ENCODE assay signal across 11 cellular contexts in the genomic region with DNA sequence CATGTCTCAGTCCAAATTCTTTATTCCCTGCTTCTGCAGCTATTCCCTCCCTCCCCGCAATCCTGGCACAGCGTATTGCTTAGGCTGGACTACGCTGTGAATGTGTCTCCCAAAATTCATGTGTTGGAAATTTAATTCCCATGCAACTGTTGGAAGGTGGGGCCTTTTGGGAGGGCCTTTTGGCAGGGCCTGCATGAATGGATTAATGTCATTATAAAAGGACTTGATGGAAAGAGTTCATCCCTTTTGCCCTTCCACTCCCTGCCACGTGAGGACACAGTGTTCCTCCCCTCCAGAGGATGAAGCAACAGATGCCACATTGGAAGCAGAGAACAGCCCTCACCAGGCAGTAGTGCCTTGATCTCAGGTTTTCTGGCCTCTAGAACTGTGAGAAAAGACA. TPM values are rescaled to one million over a fixed set of nuclear protein-coding genes. Genes with fewer than 3 reads are reported as not detected.
DNase-seq lines count a peak whose midpoint lies in the region; ATAC-seq and TF ChIP-seq lines count a peak whose summit lies in the region.
"Had no signal": no experiment of that assay in that cellular context is flagged by ENCODE, and none has a peak within 500 bp of the region (broad histone marks: within the 10 kb centered on the region; RNA-seq: fewer than 3 reads in every experiment).

No MANE protein-coding gene starts in this region.

- no peaks in the 10 kb centered on the region for H3K27me3 ChIP-seq in BLaER1 treated with 17β-estradiol and CSF1 and Interleukin-3, amounts not matched to agents 10 nM and 100 nM
- H3K27me3 ChIP-seq in heart right ventricle (no peaks in the 10 kb centered on the region), skeletal muscle satellite cell (ENCODE audit: control insufficient read depth, insufficient read depth, low read length) (peaks cover 32% of the 10 kb centered on the region)

- H3K27ac ChIP-seq in BLaER1 treated with 17β-estradiol and CSF1 and Interleukin-3, amounts not matched to agents 10 nM and 100 nM: no peak overlapping the region
- H3K27ac ChIP-seq in VCaP: peak overlapping the region; percentile 54; the same call in 1 of the 2 replicates
- H3K27ac ChIP-seq in heart right ventricle: peak overlapping the region; percentile 29 to 89 (median 70)

- no peaks in the 10 kb centered on the region for H3K36me3 ChIP-seq in BLaER1 treated with 17β-estradiol and CSF1 and Interleukin-3, amounts not matched to agents 10 nM and 100 nM
- H3K36me3 ChIP-seq in heart right ventricle (no peaks in the 10 kb centered on the region), skeletal muscle satellite cell (ENCODE audit: insufficient read depth, low read length) (no peaks in the 10 kb centered on the region)

- H3K4me2 ChIP-seq in BLaER1 treated with 17β-estradiol and CSF1 and Interleukin-3, amounts not matched to agents 10 nM and 100 nM: peak overlapping the region in 8 of 11 experiments; percentile 27 to 50 (median 42); a peak in 8 of 22 replicates
- peak overlapping the region; percentile 67 for H3K4me2 ChIP-seq in skeletal muscle satellite cell (ENCODE audit: low read length)

- peaks cover 4% of the 10 kb centered on the region for H3K9me3 Mint-ChIP-seq in activated CD8-positive, alpha-beta memory T cell treated with anti-CD3 and anti-CD28 coated beads, Interleukin-2, amount 10 ng/mL, durations not matched to agents 7 days and 5 days (ENCODE audit: low read depth)
- H3K9me3 Mint-ChIP-seq: activated naive CD4-positive, alpha-beta T cell treated with anti-CD3 and anti-CD28 coated beads, Interleukin-2, amount 50 U/mL, for 24 hours; naive B cell; type B pancreatic cell had no signal

- no peak overlapping the region for H3K27ac Mint-ChIP-seq in activated CD8-positive, alpha-beta memory T cell treated with anti-CD3 and anti-CD28 coated beads, Interleukin-2, amount 10 ng/mL, durations not matched to agents 7 days and 5 days

- H4K20me1 ChIP-seq in BLaER1 treated with 17β-estradiol and CSF1 and Interleukin-3, amounts not matched to agents 10 nM and 100 nM: no peaks in the 10 kb centered on the region

- no peaks in the 10 kb centered on the region for H3K36me3 Mint-ChIP-seq in activated CD8-positive, alpha-beta memory T cell treated with anti-CD3 and anti-CD28 coated beads, Interleukin-2, amount 10 ng/mL, durations not matched to agents 7 days and 5 days
- H3K36me3 Mint-ChIP-seq: activated naive CD4-positive, alpha-beta T cell treated with anti-CD3 and anti-CD28 coated beads, Interleukin-2, amount 50 U/mL, for 24 hours; naive B cell; type B pancreatic cell had no signal

- CTCF ChIA-PET in activated CD8-positive, alpha-beta memory T cell treated with anti-CD3 and anti-CD28 coated beads, Interleukin-2, amount 10 ng/mL, durations not matched to agents 7 days and 5 days (lab: Charles Lee): interaction anchor here (1.7 to 2.2 kb wide), 3 partner anchors 9 to 159 kb away, joined by 4 to 10 read pairs (median 9); no protein-coding TSS in a partner anchor

- ATAC-seq in heart right ventricle (peak; percentile 4 to 62 (median 43)), HG03460 (IDR thresholded peaks at IDR 0.05; ENCODE audit: unreplicated experiment) (no peak), HG03354 (IDR thresholded peaks at IDR 0.05; ENCODE audit: poor library complexity, severe bottlenecking, unreplicated experiment) (no peak)
- no peak for ATAC-seq in activated CD8-positive, alpha-beta memory T cell treated with anti-CD3 and anti-CD28 coated beads, Interleukin-2, amount 10 ng/mL, durations not matched to agents 7 days and 5 days
- ATAC-seq in stimulated activated naive CD8-positive, alpha-beta T cell treated with anti-CD3 and anti-CD28 coated beads, Interleukin-15, Interleukin-2, amounts not matched to agents 100 U/mL and 50 U/mL, for 24 hours: no peak

- peaks cover 25% of the 10 kb centered on the region for H3K27me3 Mint-ChIP-seq in activated CD8-positive, alpha-beta memory T cell treated with anti-CD3 and anti-CD28 coated beads, Interleukin-2, amount 10 ng/mL, durations not matched to agents 7 days and 5 days
- H3K27me3 Mint-ChIP-seq: activated naive CD4-positive, alpha-beta T cell treated with anti-CD3 and anti-CD28 coated beads, Interleukin-2, amount 50 U/mL, for 24 hours; naive B cell had no signal

- peak overlapping the region in 1 of 11 experiments; percentile 50; a peak in 1 of 22 replicates for H3K9ac ChIP-seq in BLaER1 treated with 17β-estradiol and CSF1 and Interleukin-3, amounts not matched to agents 10 nM and 100 nM
- H3K9ac ChIP-seq in skeletal muscle satellite cell (ENCODE audit: low read depth, low read length): no peak overlapping the region

- WGBS in heart right ventricle, 2 donors: 72 to 78% methylated on average over 4 of the region's 4 CpGs

- H3K4me1 Mint-ChIP-seq in activated CD8-positive, alpha-beta memory T cell treated with anti-CD3 and anti-CD28 coated beads, Interleukin-2, amount 10 ng/mL, durations not matched to agents 7 days and 5 days: peaks cover 24% of the 10 kb centered on the region

- intact Hi-C loops in heart right ventricle (cut with DNase I): loop anchor here in 9 of 10 donors (2.0 to 10.0 kb wide), 9 partner anchors 47 to 551 kb away; no protein-coding TSS in a partner anchor

- H3K9me3 ChIP-seq in BLaER1 treated with 17β-estradiol and CSF1 and Interleukin-3, amounts not matched to agents 10 nM and 100 nM (replicated peaks in 1 of 11): peaks cover 9 to 19% (median 14%) of the 10 kb centered on the region in 11 experiments
- H3K9me3 ChIP-seq in heart right ventricle (peaks cover 0 to 4% (median 0%) of the 10 kb centered on the region in 11 donors), skeletal muscle satellite cell (replicated peaks; ENCODE audit: low read length) (no peaks in the 10 kb centered on the region)

- TF ChIP-seq CTCF in VCaP (conservative IDR thresholded peaks at IDR 0.05) (no peak), heart right ventricle (IDR thresholded peaks at IDR 0.05) (no peak)

- H3K4me1 ChIP-seq in BLaER1 treated with 17β-estradiol and CSF1 and Interleukin-3, amounts not matched to agents 10 nM and 100 nM: peaks cover 0 to 12% (median 7%) of the 10 kb centered on the region in 10 experiments; a peak in 9 of 20 replicates
- peaks cover 4 to 20% (median 9%) of the 10 kb centered on the region in 9 donors for H3K4me1 ChIP-seq in heart right ventricle
- H3K4me1 ChIP-seq in skeletal muscle satellite cell (ENCODE audit: control insufficient read depth, insufficient read depth, low read length): peaks cover 4% of the 10 kb centered on the region

- H3K4me3 ChIP-seq in BLaER1 treated with 17β-estradiol and CSF1 and Interleukin-3, amounts not matched to agents 10 nM and 100 nM: no peak overlapping the region
- H3K4me3 ChIP-seq in heart right ventricle: peak overlapping the region in 2 of 10 donors; percentile 20 to 27
- no peak overlapping the region for H3K4me3 ChIP-seq in skeletal muscle satellite cell (ENCODE audit: low read length)

- H3K4me3 Mint-ChIP-seq in activated CD8-positive, alpha-beta memory T cell treated with anti-CD3 and anti-CD28 coated beads, Interleukin-2, amount 10 ng/mL, durations not matched to agents 7 days and 5 days: no peak overlapping the region

- DNase-seq in heart right ventricle: no peak
- no peak for DNase-seq in activated CD8-positive, alpha-beta memory T cell treated with anti-CD3 and anti-CD28 coated beads, Interleukin-2, amount 10 ng/mL, durations not matched to agents 7 days and 5 days
- no peak for DNase-seq in stimulated activated naive CD8-positive, alpha-beta T cell treated with anti-CD3 and anti-CD28 coated beads, Interleukin-15, Interleukin-2, amounts not matched to agents 100 U/mL and 50 U/mL, for 24 hours

RNA-seq across cellular contexts. Expression of gene NOTCH4, which starts 20.4 kb away (rescaled TPM):
- 10 to 100 TPM; 17.4 to 46.3 (median 23.3) TPM for total RNA-seq in heart right ventricle
- polyA plus RNA-seq in heart right ventricle: 100 to 1,000 TPM in 1 of 2 donors, 10 to 100 TPM in 1; 33.0 to 123 TPM
- total RNA-seq in skeletal muscle satellite cell (2012; rRNA removed): 0.76 and 0.87 TPM in 2 replicates
- under 1 TPM; 0.61 to 0.88 TPM for total RNA-seq in activated CD8-positive, alpha-beta memory T cell treated with anti-CD3 and anti-CD28 coated beads, Interleukin-2, amount 10 ng/mL, durations not matched to agents 7 days and 5 days

RNA-seq across cellular contexts. Expression of gene GPSM3, which starts 51.8 kb away (rescaled TPM):
- 10 to 100 TPM in 1 of 10 donors, 1 to 10 TPM in 9; 2.4 to 28.0 (median 4.4) TPM for total RNA-seq in heart right ventricle
- polyA plus RNA-seq in heart right ventricle: 1 to 10 TPM; 5.8 to 6.2 TPM
- 1.3 TPM in 2 replicates for total RNA-seq in skeletal muscle satellite cell (2012; rRNA removed)
- total RNA-seq in activated CD8-positive, alpha-beta memory T cell treated with anti-CD3 and anti-CD28 coated beads, Interleukin-2, amount 10 ng/mL, durations not matched to agents 7 days and 5 days: 100 to 1,000 TPM; 171 to 196 TPM

RNA-seq across cellular contexts. Expression of gene PBX2, which starts 54.3 kb away (rescaled TPM):
- total RNA-seq in heart right ventricle: 10 to 100 TPM; 32.8 to 50.9 (median 44.1) TPM
- 10 to 100 TPM; 25.6 to 55.4 TPM for polyA plus RNA-seq in heart right ventricle
- total RNA-seq in skeletal muscle satellite cell (2012; rRNA removed): 17.3 and 19.5 TPM in 2 replicates
- total RNA-seq in activated CD8-positive, alpha-beta memory T cell treated with anti-CD3 and anti-CD28 coated beads, Interleukin-2, amount 10 ng/mL, durations not matched to agents 7 days and 5 days: 10 to 100 TPM; 60.0 to 61.6 TPM

Comparison
In these comparisons a context has a peak if more than half of its experiments do, and no peak if none do; other contexts are left out.
1. H3K27ac ChIP-seq: peak in VCaP (single experiment) and heart right ventricle (10 of 10); none in BLaER1 treated with 17β-estradiol and CSF1 and Interleukin-3, amounts not matched to agents 10 nM and 100 nM (0 of 11).
2. ATAC-seq: peak in heart right ventricle (8 of 8); none in HG03460 (single experiment), activated CD8-positive, alpha-beta memory T cell treated with anti-CD3 and anti-CD28 coated beads, Interleukin-2, amount 10 ng/mL, durations not matched to agents 7 days and 5 days (single experiment), stimulated activated naive CD8-positive, alpha-beta T cell treated with anti-CD3 and anti-CD28 coated beads, Interleukin-15, Interleukin-2, amounts not matched to agents 100 U/mL and 50 U/mL, for 24 hours (single experiment) and HG03354 (single experiment).
3. RNA of gene NOTCH4, which starts 20.4 kb away (total RNA-seq): 17.4 to 46.3 TPM in heart right ventricle; 0.61 to 0.88 TPM in activated CD8-positive, alpha-beta memory T cell treated with anti-CD3 and anti-CD28 coated beads, Interleukin-2, amount 10 ng/mL, durations not matched to agents 7 days and 5 days; every median in the first group is over 4 times any median in the second.
4. RNA of gene GPSM3, which starts 51.8 kb away (total RNA-seq): 171 to 196 TPM in activated CD8-positive, alpha-beta memory T cell treated with anti-CD3 and anti-CD28 coated beads, Interleukin-2, amount 10 ng/mL, durations not matched to agents 7 days and 5 days; 2.4 to 28.0 TPM in heart right ventricle; every median in the first group is over 4 times any median in the second.